In the genomic region with DNA sequence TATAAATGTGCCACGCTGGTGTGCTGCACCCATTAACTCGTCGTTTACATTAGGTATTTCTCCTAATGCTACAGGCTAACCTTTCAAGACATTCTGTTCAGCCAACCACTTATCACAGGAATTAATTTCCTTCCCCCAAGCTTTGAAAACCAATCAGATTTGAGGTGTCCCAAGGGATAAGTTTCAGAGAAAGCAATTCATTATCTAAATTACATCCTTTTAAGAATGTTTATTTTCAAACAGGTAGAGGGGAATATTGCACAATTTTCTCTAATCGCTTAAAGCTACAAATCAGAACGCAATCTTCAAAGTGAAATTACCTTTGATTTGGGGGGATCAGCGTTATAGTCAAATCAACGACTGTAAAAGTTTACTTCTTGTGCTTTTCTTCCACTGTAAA, we compare ENCODE assay signal across 8 cellular contexts. TPM values are rescaled to one million over a fixed set of nuclear protein-coding genes. Genes with fewer than 3 reads are reported as not detected.
A peak's percentile ranks its signal among the peaks of the same experiment; 100 is the strongest.
DNase-seq lines count a peak whose midpoint lies in the region; ATAC-seq and TF ChIP-seq lines count a peak whose summit lies in the region.

No MANE protein-coding gene starts in this region.

- no peaks in the 10 kb centered on the region for H3K27me3 Mint-ChIP-seq in neural crest cell (ENCODE audit: low read depth)

- peak overlapping the region; percentile 19 for H3K27ac Mint-ChIP-seq in neural crest cell (ENCODE audit: unreplicated experiment)

- H3K79me2 ChIP-seq in OCI-LY1 (ENCODE audit: insufficient read depth, low read length), result no peaks in the 10 kb centered on the region

- TF ChIP-seq CTCF in OCI-LY1 (IDR thresholded peaks at IDR 0.05; ENCODE audit: low read length) (no peak), neural crest cell (conservative IDR thresholded peaks at IDR 0.05) (no peak)

- peak overlapping the region; percentile 86 for H3K4me2 ChIP-seq in OCI-LY1 (ENCODE audit: low read length)

- peaks cover 3% of the 10 kb centered on the region for H3K36me3 Mint-ChIP-seq in neural crest cell (ENCODE audit: low read depth)

- H3K9me3 ChIP-seq in OCI-LY1 (ENCODE audit: low read length) (no peaks in the 10 kb centered on the region), ectodermal cell (ENCODE audit: control insufficient read depth, low read length) (no peaks in the 10 kb centered on the region)

- peaks cover 40% of the 10 kb centered on the region for H3K4me1 Mint-ChIP-seq in neural crest cell

- H4K20me1 ChIP-seq in OCI-LY1 (ENCODE audit: insufficient read depth, low read length), result no peaks in the 10 kb centered on the region

- peaks cover 16% of the 10 kb centered on the region for H3K4me1 ChIP-seq in OCI-LY1 (ENCODE audit: insufficient read depth, low read length, severe bottlenecking)
- peaks cover 8% of the 10 kb centered on the region for H3K4me1 ChIP-seq in ectodermal cell (ENCODE audit: control insufficient read depth, insufficient read depth, low read length)

- no peaks in the 10 kb centered on the region for H3F3A ChIP-seq in OCI-LY1 (ENCODE audit: insufficient read depth, low read length)

- no peak overlapping the region for H2AFZ ChIP-seq in OCI-LY1 (ENCODE audit: low read length)

- H3K9ac ChIP-seq in OCI-LY1 (ENCODE audit: low read length), result peak overlapping the region; percentile 82; the same call in 1 of the 2 replicates

- H3K9me3 Mint-ChIP-seq in neural crest cell, result no peaks in the 10 kb centered on the region

- H3K4me3 ChIP-seq in OCI-LY1 (ENCODE audit: low read depth, low read length, poor library complexity, severe bottlenecking), result peak overlapping the region; percentile 74
- H3K4me3 ChIP-seq in ectodermal cell (ENCODE audit: insufficient read depth, low read depth, low read length), result peak overlapping the region; percentile 76

- H3K27ac ChIP-seq in OCI-LY1 (ENCODE audit: low read depth, low read length, poor library complexity, severe bottlenecking) (no peak overlapping the region), ectodermal cell (ENCODE audit: insufficient read depth, low read depth, low read length, poor library complexity, severe bottlenecking) (no peak overlapping the region)

- no peaks in the 10 kb centered on the region for H3K9me2 ChIP-seq in OCI-LY1 (ENCODE audit: low read depth, low read length)

- H3K36me3 ChIP-seq in OCI-LY1 (ENCODE audit: insufficient read depth, low read length), result no peaks in the 10 kb centered on the region
- H3K36me3 ChIP-seq in ectodermal cell (ENCODE audit: control insufficient read depth, insufficient read depth, low read length), result no peaks in the 10 kb centered on the region

- H3K27me3 ChIP-seq in OCI-LY1 (ENCODE audit: insufficient read depth, low read length) (0 out of 2 replicates have a peak, but pooled peaks cover 4% of the 10 kb centered on the region), ectodermal cell (ENCODE audit: control insufficient read depth, insufficient read depth, low read length, poor library complexity, severe bottlenecking) (no peaks in the 10 kb centered on the region)

- WGBS in ectodermal cell, 2 experiments, result 0 to 2% methylated on average over 7 of the region's 7 CpGs

- H3K4me3 Mint-ChIP-seq in neural crest cell, result peak overlapping the region; percentile 95

- no peak for ATAC-seq in HG02610 (IDR thresholded peaks at IDR 0.05; ENCODE audit: unreplicated experiment)

- peak; percentile 23 for DNase-seq in NCI-H1105 treated with DMSO at 0.1 percent for 48 hours (lab: John Stamatoyannopoulos, UW)
- no peak for DNase-seq in NCI-H1105 (lab: John Stamatoyannopoulos, UW)
- DNase-seq in neural crest cell (ENCODE audit: low read depth, low spot score), result no peak
- DNase-seq in anterior cingulate cortex (lab: John Stamatoyannopoulos, UW), result no peak
- DNase-seq in hippocampal formation (lab: John Stamatoyannopoulos, UW), result no peak

RNA-seq across cellular contexts. Expression of a gene that starts 1.6 kb away (rescaled TPM):
- polyA plus RNA-seq in ectodermal cell (2013, experiment 1 of 4), result 20.8 TPM
- polyA plus RNA-seq in ectodermal cell (2013, experiment 2 of 4), result 18.4 TPM
- 12.2 TPM for polyA plus RNA-seq in ectodermal cell (2013, experiment 3 of 4)
- 16.7 TPM for polyA plus RNA-seq in ectodermal cell (2013, experiment 4 of 4)
- total RNA-seq in neural crest cell, result 21.6 and 24.2 TPM in 2 replicates

RNA-seq across cellular contexts. Expression of a gene that starts 46.9 kb away (rescaled TPM):
- polyA plus RNA-seq in ectodermal cell (2013, experiment 1 of 4), result not detected
- polyA plus RNA-seq in ectodermal cell (2013, experiment 2 of 4), result not detected
- polyA plus RNA-seq in ectodermal cell (2013, experiment 3 of 4), result not detected
- polyA plus RNA-seq in ectodermal cell (2013, experiment 4 of 4), result not detected
- total RNA-seq in neural crest cell, result not detected in 2 replicates
